24 cellular contexts compared by ENCODE assay signal in genomic region chr12:57000393-57000792, GRCh38. TPM values are rescaled to one million over a fixed set of nuclear protein-coding genes. Genes with fewer than 3 reads are reported as not detected.
DNase-seq lines count a peak whose midpoint lies in the region; ATAC-seq and TF ChIP-seq lines count a peak whose summit lies in the region.
"Had no signal": no experiment of that assay in that cellular context is flagged by ENCODE, and none has a peak within 500 bp of the region (broad histone marks: within the 10 kb centered on the region; RNA-seq: fewer than 3 reads in every experiment).

No MANE protein-coding gene starts in this region.

- H3K36me3 ChIP-seq in IMR-90 (ENCODE audit: control insufficient read depth, insufficient read depth, low read length) (peaks cover 51% of the 10 kb centered on the region), spleen (peaks cover 3 to 87% (median 28%) of the 10 kb centered on the region in 6 donors)

- H4K20me1 ChIP-seq in IMR-90 (ENCODE audit: insufficient read depth, low read length) = peaks cover 46% of the 10 kb centered on the region

- peak; percentile 38 to 58 for ATAC-seq in activated T-cell treated with anti-CD3 and anti-CD28 coated beads, Interleukin-2, amount 50 U/mL, for 72 hours (replicated peaks in 1 of 2)
- ATAC-seq in IMR-90 (ENCODE audit: low read depth) (peak; percentile 28; the same call in 1 of the 2 replicates), HG03342 (IDR thresholded peaks at IDR 0.05; ENCODE audit: unreplicated experiment) (no peak), HG02840 (IDR thresholded peaks at IDR 0.05; ENCODE audit: low FRiP score, unreplicated experiment) (no peak), HG02981 (IDR thresholded peaks at IDR 0.05; ENCODE audit: unreplicated experiment) (no peak)
- no peak for ATAC-seq in central memory CD8-positive, alpha-beta T cell (replicated peaks; ENCODE audit: extremely low read depth, poor library complexity, severe bottlenecking)

- dilution Hi-C loops in IMR-90 (cut with HindIII; ENCODE audit: low sequenced_read_pairs, unreplicated experiment) = no loop called here

- H3K27ac ChIP-seq in IMR-90 (ENCODE audit: insufficient read depth, low read length) (no peak overlapping the region), spleen (peak overlapping the region in 5 of 8 donors; percentile 65 to 85 (median 79))
- H3K27ac ChIP-seq: breast epithelium, C4-2B, coronary artery, Peyer's patch, SJSA1 had no signal

- TF ChIP-seq CTCF in IMR-90 (conservative IDR thresholded peaks at IDR 0.05; ENCODE audit: low read depth, low read length) (no peak), spleen (IDR thresholded peaks at IDR 0.05 in 8 of 11, conservative IDR thresholded peaks at IDR 0.05 in 3 of 11) (no peak)

- TF ChIP-seq RAD21 in IMR-90 (IDR thresholded peaks at IDR 0.05; ENCODE audit: low read length) = no peak

- H3K4me1 Mint-ChIP-seq in activated T-cell treated with anti-CD3 and anti-CD28 coated beads, Interleukin-2, amount 50 U/mL, for 72 hours (ENCODE audit: low read depth) = peaks cover 61% of the 10 kb centered on the region
- peaks cover 60% of the 10 kb centered on the region for H3K4me1 Mint-ChIP-seq in central memory CD8-positive, alpha-beta T cell

- no peak overlapping the region for H3K23ac ChIP-seq in IMR-90 (ENCODE audit: low read depth, low read length)

- H2AFZ ChIP-seq in IMR-90 (replicated peaks; ENCODE audit: low read length, poor library complexity) = no peak overlapping the region

- H2AK5ac ChIP-seq in IMR-90 (ENCODE audit: low read depth, low read length) = no peak overlapping the region

- H3K27me3 ChIP-seq in IMR-90 (ENCODE audit: control insufficient read depth, insufficient read depth, low read length) = no peaks in the 10 kb centered on the region
- no peaks in the 10 kb centered on the region for H3K27me3 ChIP-seq in spleen (replicated peaks in 1 of 7)
- H3K27me3 ChIP-seq: breast epithelium, Peyer's patch, SJSA1 had no signal

- H2BK5ac ChIP-seq in IMR-90 (ENCODE audit: low read depth, low read length, poor library complexity, severe bottlenecking) = no peak overlapping the region

- H3K9me3 Mint-ChIP-seq in activated T-cell treated with anti-CD3 and anti-CD28 coated beads, Interleukin-2, amount 50 U/mL, for 72 hours = no peaks in the 10 kb centered on the region
- no peaks in the 10 kb centered on the region for H3K9me3 Mint-ChIP-seq in central memory CD8-positive, alpha-beta T cell
- H3K9me3 Mint-ChIP-seq: activated T-helper 2 cell treated with anti-CD3 and anti-CD28 coated beads, Interferon-gamma antibody, Interleukin-2, Interleukin-4, amounts not matched to agents 10 μg/mL and 5 μg/mL and 100 μg/mL, durations not matched to agents 14 hours and 24 hours and 36 hours; naive B cell had no signal

- no peak overlapping the region for H3K4me2 ChIP-seq in IMR-90 (ENCODE audit: low read depth, low read length)

- POLR2A ChIA-PET in IMR-90 (lab: Charles Lee; ENCODE audit: unreplicated experiment) = no interaction called here

- peaks cover 28 to 75% of the 10 kb centered on the region in 2 experiments for H3K79me1 ChIP-seq in IMR-90 (ENCODE audit: low read depth in 1 of 2, low read length in 2 of 2)

- peak overlapping the region; percentile 36 to 69 for H3K4me3 Mint-ChIP-seq in activated T-cell treated with anti-CD3 and anti-CD28 coated beads, Interleukin-2, amount 50 U/mL, for 72 hours
- H3K4me3 Mint-ChIP-seq in central memory CD8-positive, alpha-beta T cell = no peak overlapping the region
- H3K4me3 Mint-ChIP-seq: naive B cell had no signal

- no peak overlapping the region for H2BK15ac ChIP-seq in IMR-90 (ENCODE audit: low read depth, low read length)

- CTCF ChIA-PET in IMR-90 (lab: Yijun Ruan, JAX) = interaction anchor here (0.6 to 1.1 kb wide), 2 partner anchors 84 to 364 kb away, joined by 3 read pairs; no protein-coding TSS in a partner anchor

- no peak overlapping the region for H2BK120ac ChIP-seq in IMR-90 (ENCODE audit: low read depth, low read length)

- intact Hi-C loops in IMR-90 (cut with micrococcal nuclease) (loop anchor here (2.0 to 10.0 kb wide), 3 partner anchors 158 to 356 kb away; partner anchors contain the start of gene ATP5F1B), spleen (cut with DNase I; ENCODE audit: low total_unique reads) (no loop called here)

- H4K91ac ChIP-seq in IMR-90 (ENCODE audit: insufficient read depth, low read depth, low read length) = no peak overlapping the region

- H3K14ac ChIP-seq in IMR-90 (replicated peaks; ENCODE audit: low read depth, low read length) = no peak overlapping the region

- H3K27ac Mint-ChIP-seq in activated T-cell treated with anti-CD3 and anti-CD28 coated beads, Interleukin-2, amount 50 U/mL, for 72 hours = no peak overlapping the region
- H3K27ac Mint-ChIP-seq in central memory CD8-positive, alpha-beta T cell (ENCODE audit: low read depth) = peak overlapping the region; percentile 6

- no TSS peak for BruUV-seq in IMR-90 (replicated peaks; lab: Mats Ljungman, UMichigan)

- H4K8ac ChIP-seq in IMR-90 (ENCODE audit: low read depth in 2 of 2, low read length in 2 of 2) = no peak overlapping the region

- H2AK9ac ChIP-seq in IMR-90 (replicated peaks; ENCODE audit: low read depth, low read length, poor library complexity) = no peak overlapping the region

- no peaks in the 10 kb centered on the region for H3K27me3 Mint-ChIP-seq in activated T-cell treated with anti-CD3 and anti-CD28 coated beads, Interleukin-2, amount 50 U/mL, for 72 hours (ENCODE audit: low read depth)
- no peaks in the 10 kb centered on the region for H3K27me3 Mint-ChIP-seq in central memory CD8-positive, alpha-beta T cell
- H3K27me3 Mint-ChIP-seq: naive B cell had no signal

- H4K5ac ChIP-seq in IMR-90 (ENCODE audit: low read depth, low read length) = no peak overlapping the region

- H3K4me1 ChIP-seq in IMR-90 (ENCODE audit: control insufficient read depth, insufficient read depth, low read length) = peaks cover 6% of the 10 kb centered on the region
- H3K4me1 ChIP-seq in spleen = peaks cover 36 to 98% (median 75%) of the 10 kb centered on the region in 6 donors

- H2BK20ac ChIP-seq in IMR-90 (ENCODE audit: low read depth, low read length) = no peak overlapping the region

- H3K56ac ChIP-seq in IMR-90 (ENCODE audit: extremely low read depth, insufficient read depth, low read length) = no peak overlapping the region

- WGBS in IMR-90 (ENCODE audit: extremely low coverage in 2 of 2, insufficient read length in 1 of 2), 2 experiments = no CpG with 5 or more reads among the region's 1 CpG
- 56 to 94% (median 66%) methylated on average over 1 of the region's 1 CpG for WGBS in spleen, 5 donors

- H3K9me3 ChIP-seq in IMR-90 (ENCODE audit: control insufficient read depth, insufficient read depth, low read length) = no peaks in the 10 kb centered on the region
- no peaks in the 10 kb centered on the region for H3K9me3 ChIP-seq in spleen
- H3K9me3 ChIP-seq: breast epithelium, HAP-1, Peyer's patch had no signal

- no peak overlapping the region for H3K4ac ChIP-seq in IMR-90 (ENCODE audit: low read depth, low read length)

- no peak for TF ChIP-seq POLR2A in IMR-90 (IDR thresholded peaks at IDR 0.05; ENCODE audit: low read depth, low read length)
- TF ChIP-seq POLR2A in spleen (IDR thresholded peaks at IDR 0.05) = no peak

- in situ Hi-C loops in IMR-90 (cut with MboI; ENCODE audit: low sequenced_read_pairs) = loop anchor here (10.0 kb wide), 1 partner anchor 366 kb away; the partner anchor contains the start of gene BAZ2A

- H3K18ac ChIP-seq in IMR-90 (ENCODE audit: low read depth, low read length) = no peak overlapping the region

- peaks cover 22% of the 10 kb centered on the region for H3K9me1 ChIP-seq in IMR-90 (ENCODE audit: insufficient read depth, low read length)

- H3K36me3 Mint-ChIP-seq in activated T-cell treated with anti-CD3 and anti-CD28 coated beads, Interleukin-2, amount 50 U/mL, for 72 hours (ENCODE audit: insufficient read depth in 2 of 2) = peaks cover 5 to 24% of the 10 kb centered on the region in 2 donors
- H3K36me3 Mint-ChIP-seq in central memory CD8-positive, alpha-beta T cell (ENCODE audit: insufficient read depth) = peaks cover 21% of the 10 kb centered on the region

- no peak overlapping the region for H3K9ac ChIP-seq in IMR-90 (ENCODE audit: low read depth, low read length)

- H3K4me3 ChIP-seq in IMR-90 (ENCODE audit: insufficient read depth, low read depth, low read length) = no peak overlapping the region
- no peak overlapping the region for H3K4me3 ChIP-seq in spleen
- H3K4me3 ChIP-seq: breast epithelium, coronary artery, HAP-1, Peyer's patch, SJSA1 had no signal

- no peak for DNase-seq in activated T-cell treated with anti-CD3 and anti-CD28 coated beads, Interleukin-2, amount 50 U/mL, for 72 hours
- DNase-seq in activated T-cell treated with anti-CD3 and anti-CD28 coated beads for 4 hours (no peak), IMR-90 (peak; percentile 27), spleen (no peak)
- DNase-seq in central memory CD8-positive, alpha-beta T cell (ENCODE audit: low spot score in 2 of 2) = no peak
- DNase-seq: activated CD4-positive, alpha-beta T cell treated with anti-CD3 and anti-CD28 coated beads, Interleukin-2, amount 50 U/mL, for 48 hours; Calu3; EL; glutamatergic neuron; naive B cell; NCI-H146; NCI-H524 had no signal

RNA-seq across cellular contexts. Expression of gene ZBTB39, which starts 6.0 kb away (rescaled TPM):
- total RNA-seq in activated T-cell treated with anti-CD3 and anti-CD28 coated beads, Interleukin-2, amount 50 U/mL, for 72 hours = 10 to 100 TPM in 1 of 2 donors, 1 to 10 TPM in 1; 9.7 to 10.3 TPM
- total RNA-seq in IMR-90 (2012; rRNA removed) (5.2 and 5.3 TPM in 2 replicates), spleen (10 to 100 TPM in 6 of 7 donors, 1 to 10 TPM in 1; 8.7 to 15.7 (median 11.9) TPM)
- polyA plus RNA-seq in IMR-90 (2012; rRNA removed) (3.6 and 4.0 TPM in 2 replicates), spleen (1 to 10 TPM; 1.7 to 3.3 (median 2.0) TPM)
- 1.7 and 2.0 TPM in 2 replicates for polyA plus RNA-seq in IMR-90 (2012; cell fraction: cytosol; rRNA removed)
- polyA plus RNA-seq in IMR-90 (2012; cell fraction: nucleus; rRNA removed; ENCODE audit: low replicate concordance) = 2.0 and 3.8 TPM in 2 replicates

RNA-seq across cellular contexts. Expression of gene TAC3, which starts 15.9 kb away (rescaled TPM):
- total RNA-seq in activated T-cell treated with anti-CD3 and anti-CD28 coated beads, Interleukin-2, amount 50 U/mL, for 72 hours = 1 to 10 TPM; 4.2 to 4.4 TPM
- total RNA-seq in IMR-90 (2012; rRNA removed) = not detected in 2 replicates
- 0.94 and 1.4 TPM in 2 replicates for polyA plus RNA-seq in IMR-90 (2012; rRNA removed)
- 1.6 and 2.0 TPM in 2 replicates for polyA plus RNA-seq in IMR-90 (2012; cell fraction: cytosol; rRNA removed)
- 0.33 and 1.3 TPM in 2 replicates for polyA plus RNA-seq in IMR-90 (2012; cell fraction: nucleus; rRNA removed; ENCODE audit: low replicate concordance)
- total RNA-seq in spleen = not detected
- under 1 TPM in 2 of 3 donors, not detected in 1; 0.11 to 0.20 TPM for polyA plus RNA-seq in spleen
- total RNA-seq: activated T-helper 2 cell treated with anti-CD3 and anti-CD28 coated beads, Interferon-gamma antibody, Interleukin-2, Interleukin-4, amounts not matched to agents 10 μg/mL and 5 μg/mL and 100 μg/mL, durations not matched to agents 14 hours and 24 hours and 36 hours; breast epithelium; Calu3; omental fat pad; SJSA1; ureter had no signal

RNA-seq across cellular contexts. Expression of gene RDH16, which starts 43.0 kb away (rescaled TPM):
- 1 to 10 TPM; 1.5 to 2.1 TPM for total RNA-seq in activated T-cell treated with anti-CD3 and anti-CD28 coated beads, Interleukin-2, amount 50 U/mL, for 72 hours
- total RNA-seq in IMR-90 (2012; rRNA removed) (not detected in 2 replicates), spleen (1 to 10 TPM in 6 of 7 donors, under 1 TPM in 1; 0.94 to 3.9 (median 2.6) TPM)
- polyA plus RNA-seq in IMR-90 (2012; rRNA removed) (not detected in 2 replicates), spleen (1 to 10 TPM in 2 of 3 donors, under 1 TPM in 1; 0.86 to 3.0 (median 2.3) TPM)
- 0.01 TPM in 1 of 2 replicates, not detected in the other for polyA plus RNA-seq in IMR-90 (2012; cell fraction: cytosol; rRNA removed)
- 0.21 and 0.56 TPM in 2 replicates for polyA plus RNA-seq in IMR-90 (2012; cell fraction: nucleus; rRNA removed; ENCODE audit: low replicate concordance)

RNA-seq across cellular contexts. Expression of gene MYO1A, which starts 49.5 kb away (rescaled TPM):
- total RNA-seq in activated T-cell treated with anti-CD3 and anti-CD28 coated beads, Interleukin-2, amount 50 U/mL, for 72 hours = 10 to 100 TPM; 11.4 to 13.4 TPM
- total RNA-seq in IMR-90 (2012; rRNA removed) (under 0.01 TPM in 1 of 2 replicates, not detected in the other), spleen (1 to 10 TPM in 1 of 7 donors, under 1 TPM in 5, not detected in 1; 0.14 to 1.4 (median 0.48) TPM)
- polyA plus RNA-seq in IMR-90 (2012; rRNA removed) (not detected in 2 replicates), spleen (under 1 TPM; 0.12 to 0.22 (median 0.20) TPM)
- not detected in 2 replicates for polyA plus RNA-seq in IMR-90 (2012; cell fraction: cytosol; rRNA removed)
- polyA plus RNA-seq in IMR-90 (2012; cell fraction: nucleus; rRNA removed; ENCODE audit: low replicate concordance) = 0.14 and 0.17 TPM in 2 replicates
- total RNA-seq: SJSA1 had no signal

Comparison
In these comparisons a context has a peak if more than half of its experiments do, and no peak if none do; other contexts are left out.
1. ATAC-seq: peak in activated T-cell treated with anti-CD3 and anti-CD28 coated beads, Interleukin-2, amount 50 U/mL, for 72 hours (2 of 2) and IMR-90 (single experiment); none in central memory CD8-positive, alpha-beta T cell (single experiment), HG03342 (single experiment), HG02840 (single experiment) and HG02981 (single experiment).